In the genomic region with DNA sequence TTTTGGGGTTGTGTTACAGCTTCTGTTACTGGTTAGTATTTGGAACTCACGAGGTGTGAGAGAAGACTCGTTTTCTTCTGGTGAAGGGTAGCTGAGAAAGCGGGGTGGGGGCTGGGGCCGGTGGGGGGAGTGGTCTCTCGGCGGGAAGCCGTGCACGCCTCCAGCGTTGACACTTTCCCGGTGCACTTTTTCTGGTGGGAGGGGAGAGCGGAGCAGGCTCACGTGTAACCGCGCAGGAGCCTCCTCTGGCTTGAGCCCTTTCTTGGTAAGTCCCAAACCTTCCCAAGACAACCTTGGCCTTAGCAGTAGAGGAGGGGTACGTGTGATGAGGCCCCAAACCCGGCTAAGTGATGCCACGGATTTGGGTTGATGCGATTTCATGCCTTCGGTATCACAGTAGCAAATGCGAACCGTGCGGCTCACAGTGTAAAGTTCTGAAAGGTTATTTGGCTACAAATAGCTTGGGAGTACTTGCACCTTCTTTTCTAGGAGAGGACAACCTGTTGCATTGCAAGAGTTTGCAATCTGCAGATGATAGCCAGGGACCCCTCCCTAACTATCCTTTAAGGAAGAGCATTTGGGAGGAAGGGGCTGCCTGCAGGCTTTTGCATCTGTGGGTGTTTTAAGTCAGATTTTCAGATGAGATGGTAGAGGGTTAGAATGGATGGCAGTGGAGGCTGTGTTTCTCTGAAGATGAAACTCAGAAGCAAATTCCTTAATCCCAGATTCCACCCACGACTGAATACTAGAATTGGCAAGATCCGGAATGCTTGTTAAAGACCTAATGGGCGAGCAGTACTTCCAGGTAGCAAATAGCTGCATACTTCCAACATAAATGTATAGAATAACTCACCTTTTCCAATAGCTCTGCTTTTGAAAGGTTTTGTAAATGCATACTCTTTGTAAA, we compare ENCODE assay signal across 2 cellular contexts.
TF ChIP-seq lines count a peak whose summit lies in the region.

No MANE protein-coding gene starts in this region.

TF ChIP-seq in A549, 52 proteins besides CTCF, POLR2A, EP300 and RAD21:
- no peak for TF ChIP-seq CHD4 (IDR thresholded peaks at IDR 0.05; ENCODE audit: borderline replicate concordance)
- TF ChIP-seq, protein P1, sequence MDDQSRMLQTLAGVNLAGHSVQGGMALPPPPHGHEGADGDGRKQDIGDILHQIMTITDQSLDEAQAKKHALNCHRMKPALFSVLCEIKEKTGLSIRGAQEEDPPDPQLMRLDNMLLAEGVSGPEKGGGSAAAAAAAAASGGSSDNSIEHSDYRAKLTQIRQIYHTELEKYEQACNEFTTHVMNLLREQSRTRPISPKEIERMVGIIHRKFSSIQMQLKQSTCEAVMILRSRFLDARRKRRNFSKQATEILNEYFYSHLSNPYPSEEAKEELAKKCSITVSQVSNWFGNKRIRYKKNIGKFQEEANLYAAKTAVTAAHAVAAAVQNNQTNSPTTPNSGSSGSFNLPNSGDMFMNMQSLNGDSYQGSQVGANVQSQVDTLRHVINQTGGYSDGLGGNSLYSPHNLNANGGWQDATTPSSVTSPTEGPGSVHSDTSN (IDR thresholded peaks at IDR 0.05) = no peak
- TF ChIP-seq TP53 (CRISPR knock-in tag; IDR thresholded peaks at IDR 0.05) = no peak
- no peak for TF ChIP-seq FOSL2 (IDR thresholded peaks at IDR 0.05)
- TF ChIP-seq FOSL2 (CRISPR knock-in tag; IDR thresholded peaks at IDR 0.05) = no peak
- TF ChIP-seq, protein P2, sequence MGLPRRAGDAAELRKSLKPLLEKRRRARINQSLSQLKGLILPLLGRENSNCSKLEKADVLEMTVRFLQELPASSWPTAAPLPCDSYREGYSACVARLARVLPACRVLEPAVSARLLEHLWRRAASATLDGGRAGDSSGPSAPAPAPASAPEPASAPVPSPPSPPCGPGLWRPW (IDR thresholded peaks at IDR 0.05) = no peak
- TF ChIP-seq, protein P3, sequence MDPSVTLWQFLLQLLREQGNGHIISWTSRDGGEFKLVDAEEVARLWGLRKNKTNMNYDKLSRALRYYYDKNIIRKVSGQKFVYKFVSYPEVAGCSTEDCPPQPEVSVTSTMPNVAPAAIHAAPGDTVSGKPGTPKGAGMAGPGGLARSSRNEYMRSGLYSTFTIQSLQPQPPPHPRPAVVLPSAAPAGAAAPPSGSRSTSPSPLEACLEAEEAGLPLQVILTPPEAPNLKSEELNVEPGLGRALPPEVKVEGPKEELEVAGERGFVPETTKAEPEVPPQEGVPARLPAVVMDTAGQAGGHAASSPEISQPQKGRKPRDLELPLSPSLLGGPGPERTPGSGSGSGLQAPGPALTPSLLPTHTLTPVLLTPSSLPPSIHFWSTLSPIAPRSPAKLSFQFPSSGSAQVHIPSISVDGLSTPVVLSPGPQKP (IDR thresholded peaks at IDR 0.05; ENCODE audit: low read depth, low read length) = no peak
- no peak for TF ChIP-seq CHD2 (IDR thresholded peaks at IDR 0.05; ENCODE audit: low read length, partially characterized antibody)
- no peak for TF ChIP-seq RCOR1 (IDR thresholded peaks at IDR 0.05; ENCODE audit: low read depth, low read length)
- no peak for TF ChIP-seq POLR2AphosphoS2 (conservative IDR thresholded peaks at IDR 0.05; ENCODE audit: low read length)
- TF ChIP-seq ZNF302 (CRISPR knock-in tag; IDR thresholded peaks at IDR 0.05) = no peak
- no peak for TF ChIP-seq HOXB13 (CRISPR knock-in tag; IDR thresholded peaks at IDR 0.05; ENCODE audit: low read depth)
- no peak for TF ChIP-seq EHF (CRISPR knock-in tag; IDR thresholded peaks at IDR 0.05)
- TF ChIP-seq, protein P4, sequence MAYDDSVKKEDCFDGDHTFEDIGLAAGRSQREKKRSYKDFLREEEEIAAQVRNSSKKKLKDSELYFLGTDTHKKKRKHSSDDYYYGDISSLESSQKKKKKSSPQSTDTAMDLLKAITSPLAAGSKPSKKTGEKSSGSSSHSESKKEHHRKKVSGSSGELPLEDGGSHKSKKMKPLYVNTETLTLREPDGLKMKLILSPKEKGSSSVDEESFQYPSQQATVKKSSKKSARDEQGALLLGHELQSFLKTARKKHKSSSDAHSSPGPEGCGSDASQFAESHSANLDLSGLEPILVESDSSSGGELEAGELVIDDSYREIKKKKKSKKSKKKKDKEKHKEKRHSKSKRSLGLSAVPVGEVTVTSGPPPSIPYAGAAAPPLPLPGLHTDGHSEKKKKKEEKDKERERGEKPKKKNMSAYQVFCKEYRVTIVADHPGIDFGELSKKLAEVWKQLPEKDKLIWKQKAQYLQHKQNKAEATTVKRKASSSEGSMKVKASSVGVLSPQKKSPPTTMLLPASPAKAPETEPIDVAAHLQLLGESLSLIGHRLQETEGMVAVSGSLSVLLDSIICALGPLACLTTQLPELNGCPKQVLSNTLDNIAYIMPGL (CRISPR knock-in tag; IDR thresholded peaks at IDR 0.05; ENCODE audit: borderline replicate concordance) = no peak
- TF ChIP-seq, protein P5, sequence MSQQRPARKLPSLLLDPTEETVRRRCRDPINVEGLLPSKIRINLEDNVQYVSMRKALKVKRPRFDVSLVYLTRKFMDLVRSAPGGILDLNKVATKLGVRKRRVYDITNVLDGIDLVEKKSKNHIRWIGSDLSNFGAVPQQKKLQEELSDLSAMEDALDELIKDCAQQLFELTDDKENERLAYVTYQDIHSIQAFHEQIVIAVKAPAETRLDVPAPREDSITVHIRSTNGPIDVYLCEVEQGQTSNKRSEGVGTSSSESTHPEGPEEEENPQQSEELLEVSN (IDR thresholded peaks at IDR 0.05; ENCODE audit: borderline replicate concordance, low read depth) = no peak
TF ChIP-seq in A549: peak in this region for 0.

TF ChIP-seq in IMR-90, 13 proteins besides CTCF, POLR2A, EP300 and RAD21:
- TF ChIP-seq CEBPB (IDR thresholded peaks at IDR 0.05; ENCODE audit: low read depth, low read length) (no peak), FOS (IDR thresholded peaks at IDR 0.05; ENCODE audit: low read depth, low read length) (no peak), MAZ (IDR thresholded peaks at IDR 0.05; ENCODE audit: borderline replicate concordance, low read depth, low read length) (no peak), SMC3 (IDR thresholded peaks at IDR 0.05; ENCODE audit: low read depth, low read length) (no peak), RFX5 (IDR thresholded peaks at IDR 0.05; ENCODE audit: low read depth, low read length) (no peak), NFE2L2 (IDR thresholded peaks at IDR 0.05; ENCODE audit: low read depth, low read length) (no peak), RCOR1 (IDR thresholded peaks at IDR 0.05; ENCODE audit: insufficient replicate concordance, low read length) (no peak), MXI1 (IDR thresholded peaks at IDR 0.05; ENCODE audit: borderline replicate concordance, low read depth, low read length) (no peak), MAFK (IDR thresholded peaks at IDR 0.05; ENCODE audit: low read depth, low read length) (no peak), BHLHE40 (IDR thresholded peaks at IDR 0.05; ENCODE audit: low read depth, low read length) (no peak), CHD1 (IDR thresholded peaks at IDR 0.05; ENCODE audit: low read depth, low read length) (no peak)
- TF ChIP-seq, protein P3 (IDR thresholded peaks at IDR 0.05; ENCODE audit: borderline replicate concordance, low read depth, low read length) = no peak
- TF ChIP-seq, protein P6, sequence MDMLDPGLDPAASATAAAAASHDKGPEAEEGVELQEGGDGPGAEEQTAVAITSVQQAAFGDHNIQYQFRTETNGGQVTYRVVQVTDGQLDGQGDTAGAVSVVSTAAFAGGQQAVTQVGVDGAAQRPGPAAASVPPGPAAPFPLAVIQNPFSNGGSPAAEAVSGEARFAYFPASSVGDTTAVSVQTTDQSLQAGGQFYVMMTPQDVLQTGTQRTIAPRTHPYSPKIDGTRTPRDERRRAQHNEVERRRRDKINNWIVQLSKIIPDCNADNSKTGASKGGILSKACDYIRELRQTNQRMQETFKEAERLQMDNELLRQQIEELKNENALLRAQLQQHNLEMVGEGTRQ (IDR thresholded peaks at IDR 0.05; ENCODE audit: low read depth, low read length) = no peak
